Comparison of ENCODE assay signal across 12 cellular contexts in the genomic region with DNA sequence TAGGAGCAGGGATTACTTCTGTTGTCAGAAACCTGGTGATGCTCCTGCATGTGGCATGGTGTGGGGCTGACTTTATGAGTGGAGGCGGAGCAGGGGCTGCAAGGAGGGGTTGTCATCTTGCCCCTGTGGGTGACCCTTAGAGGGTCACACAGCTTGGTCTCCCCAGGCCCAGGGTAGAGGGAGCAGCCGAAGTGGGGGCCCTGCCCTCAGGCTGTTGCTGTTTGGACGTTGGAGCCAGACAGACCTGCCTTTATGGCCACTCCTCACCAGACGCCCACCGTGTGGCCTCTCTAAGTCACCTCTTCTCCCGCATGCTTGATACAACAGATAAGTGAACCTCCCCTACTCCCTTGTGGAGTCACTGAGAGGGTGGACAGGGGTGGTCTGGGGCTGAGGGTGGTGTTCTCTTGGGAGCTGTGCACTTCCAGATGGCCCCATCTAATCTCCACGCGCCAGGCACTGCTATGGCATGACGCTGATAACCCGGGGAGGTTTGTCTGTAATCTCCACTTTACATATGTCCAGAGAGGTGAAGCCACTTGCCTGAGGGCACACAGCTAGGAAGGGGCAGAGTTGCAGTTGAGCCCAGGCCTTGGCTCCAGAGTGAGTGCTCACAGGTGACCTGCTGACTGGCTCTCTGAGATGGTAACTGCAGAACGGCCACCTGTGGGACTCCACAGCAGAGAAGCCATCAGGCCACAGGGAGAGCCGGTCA. TPM values are rescaled to one million over a fixed set of nuclear protein-coding genes. Genes with fewer than 3 reads are reported as not detected.
A peak's percentile ranks its signal among the peaks of the same experiment; 100 is the strongest.
DNase-seq lines count a peak whose midpoint lies in the region; ATAC-seq lines count a peak whose summit lies in the region.
"Had no signal": no experiment of that assay in that cellular context is flagged by ENCODE, and none has a peak within 500 bp of the region (broad histone marks: within the 10 kb centered on the region; RNA-seq: fewer than 3 reads in every experiment).

No MANE protein-coding gene starts in this region.

- H3K27me3 ChIP-seq in mucosa of stomach (ENCODE audit: control insufficient read depth, insufficient read depth, low read length) = no peaks in the 10 kb centered on the region
- H3K27me3 ChIP-seq: body of pancreas had no signal

- peaks cover 44% of the 10 kb centered on the region for H3K4me1 Mint-ChIP-seq in stimulated activated naive CD8-positive, alpha-beta T cell treated with anti-CD3 and anti-CD28 coated beads, Interleukin-15, Interleukin-2, amounts not matched to agents 100 ng/mL and 50 ng/mL, for 24 hours (ENCODE audit: low read depth)
- peaks cover 19% of the 10 kb centered on the region for H3K4me1 Mint-ChIP-seq in activated naive CD8-positive, alpha-beta T cell treated with anti-CD3 and anti-CD28 coated beads for 36 hours

- H3K4me3 ChIP-seq in mucosa of stomach (ENCODE audit: low read length) = no peak overlapping the region
- H3K4me3 ChIP-seq: body of pancreas had no signal

- peaks cover 21% of the 10 kb centered on the region for H3K4me1 ChIP-seq in mucosa of stomach (ENCODE audit: control insufficient read depth, insufficient read depth, low read length)

- no peak for ATAC-seq in stimulated activated naive CD8-positive, alpha-beta T cell treated with anti-CD3 and anti-CD28 coated beads, Interleukin-15, Interleukin-2, amounts not matched to agents 100 U/mL and 50 U/mL, for 24 hours
- ATAC-seq in HG02798 (IDR thresholded peaks at IDR 0.05; ENCODE audit: poor library complexity, unreplicated experiment) (no peak), HG03521 (IDR thresholded peaks at IDR 0.05; ENCODE audit: unreplicated experiment) (no peak)
- ATAC-seq: activated T-cell treated with anti-CD3 and anti-CD28 coated beads, Interleukin-2, amount 50 U/mL, for 4 hours had no signal

- no peak for DNase-seq in stimulated activated naive CD8-positive, alpha-beta T cell treated with anti-CD3 and anti-CD28 coated beads, Interleukin-15, Interleukin-2, amounts not matched to agents 100 U/mL and 50 U/mL, for 24 hours
- DNase-seq in activated naive CD8-positive, alpha-beta T cell treated with anti-CD3 and anti-CD28 coated beads for 36 hours = no peak
- no peak for DNase-seq in NCI-H524 (lab: John Stamatoyannopoulos, UW)
- DNase-seq in hippocampal formation (lab: John Stamatoyannopoulos, UW) = no peak
- DNase-seq: activated T-cell treated with anti-CD3 and anti-CD28 coated beads, Interleukin-2, amount 50 U/mL, for 4 hours; NCI-H2029; SIG-M5 had no signal

- H3K9me3 Mint-ChIP-seq in stimulated activated naive CD8-positive, alpha-beta T cell treated with anti-CD3 and anti-CD28 coated beads, Interleukin-15, Interleukin-2, amounts not matched to agents 100 ng/mL and 50 ng/mL, for 24 hours = no peaks in the 10 kb centered on the region
- H3K9me3 Mint-ChIP-seq in activated naive CD8-positive, alpha-beta T cell treated with anti-CD3 and anti-CD28 coated beads for 36 hours = peaks cover 1% of the 10 kb centered on the region

- H3K36me3 ChIP-seq in mucosa of stomach (ENCODE audit: control insufficient read depth, insufficient read depth, low read length) = no peaks in the 10 kb centered on the region

- no peaks in the 10 kb centered on the region for H3K9me3 ChIP-seq in mucosa of stomach (ENCODE audit: control insufficient read depth, low read length)
- H3K9me3 ChIP-seq: body of pancreas had no signal

- H3K27ac Mint-ChIP-seq in stimulated activated naive CD8-positive, alpha-beta T cell treated with anti-CD3 and anti-CD28 coated beads, Interleukin-15, Interleukin-2, amounts not matched to agents 100 ng/mL and 50 ng/mL, for 24 hours = peak overlapping the region; percentile 49
- peak overlapping the region; percentile 4 for H3K27ac Mint-ChIP-seq in activated naive CD8-positive, alpha-beta T cell treated with anti-CD3 and anti-CD28 coated beads for 36 hours

- peak overlapping the region; percentile 45 for H3K9ac ChIP-seq in mucosa of stomach (ENCODE audit: low read length)

- H3K27me3 Mint-ChIP-seq in stimulated activated naive CD8-positive, alpha-beta T cell treated with anti-CD3 and anti-CD28 coated beads, Interleukin-15, Interleukin-2, amounts not matched to agents 100 ng/mL and 50 ng/mL, for 24 hours = no peaks in the 10 kb centered on the region
- H3K27me3 Mint-ChIP-seq in activated naive CD8-positive, alpha-beta T cell treated with anti-CD3 and anti-CD28 coated beads for 36 hours = peaks cover 8% of the 10 kb centered on the region

- H3K4me3 Mint-ChIP-seq in stimulated activated naive CD8-positive, alpha-beta T cell treated with anti-CD3 and anti-CD28 coated beads, Interleukin-15, Interleukin-2, amounts not matched to agents 100 ng/mL and 50 ng/mL, for 24 hours = no peak overlapping the region
- no peak overlapping the region for H3K4me3 Mint-ChIP-seq in activated naive CD8-positive, alpha-beta T cell treated with anti-CD3 and anti-CD28 coated beads for 36 hours
- H3K4me3 Mint-ChIP-seq: activated T-cell treated with anti-CD3 and anti-CD28 coated beads, Interleukin-2, amount 50 U/mL, for 4 hours had no signal

- peaks cover 42% of the 10 kb centered on the region for H3K36me3 Mint-ChIP-seq in stimulated activated naive CD8-positive, alpha-beta T cell treated with anti-CD3 and anti-CD28 coated beads, Interleukin-15, Interleukin-2, amounts not matched to agents 100 ng/mL and 50 ng/mL, for 24 hours (ENCODE audit: low read depth)
- H3K36me3 Mint-ChIP-seq in activated naive CD8-positive, alpha-beta T cell treated with anti-CD3 and anti-CD28 coated beads for 36 hours = peaks cover 14% of the 10 kb centered on the region

RNA-seq across cellular contexts. Expression of a gene that starts 10.0 kb away (rescaled TPM):
- 100 to 1,000 TPM; 136 to 139 TPM for total RNA-seq in activated naive CD8-positive, alpha-beta T cell treated with anti-CD3 and anti-CD28 coated beads for 36 hours

RNA-seq across cellular contexts. Expression of a gene that starts 41.3 kb away (rescaled TPM):
- total RNA-seq in activated naive CD8-positive, alpha-beta T cell treated with anti-CD3 and anti-CD28 coated beads for 36 hours = 1 to 10 TPM in 1 of 2 experiments, under 1 TPM in 1; 0.90 to 1.1 TPM
